1 cellular context compared by ENCODE assay signal in the genomic region with DNA sequence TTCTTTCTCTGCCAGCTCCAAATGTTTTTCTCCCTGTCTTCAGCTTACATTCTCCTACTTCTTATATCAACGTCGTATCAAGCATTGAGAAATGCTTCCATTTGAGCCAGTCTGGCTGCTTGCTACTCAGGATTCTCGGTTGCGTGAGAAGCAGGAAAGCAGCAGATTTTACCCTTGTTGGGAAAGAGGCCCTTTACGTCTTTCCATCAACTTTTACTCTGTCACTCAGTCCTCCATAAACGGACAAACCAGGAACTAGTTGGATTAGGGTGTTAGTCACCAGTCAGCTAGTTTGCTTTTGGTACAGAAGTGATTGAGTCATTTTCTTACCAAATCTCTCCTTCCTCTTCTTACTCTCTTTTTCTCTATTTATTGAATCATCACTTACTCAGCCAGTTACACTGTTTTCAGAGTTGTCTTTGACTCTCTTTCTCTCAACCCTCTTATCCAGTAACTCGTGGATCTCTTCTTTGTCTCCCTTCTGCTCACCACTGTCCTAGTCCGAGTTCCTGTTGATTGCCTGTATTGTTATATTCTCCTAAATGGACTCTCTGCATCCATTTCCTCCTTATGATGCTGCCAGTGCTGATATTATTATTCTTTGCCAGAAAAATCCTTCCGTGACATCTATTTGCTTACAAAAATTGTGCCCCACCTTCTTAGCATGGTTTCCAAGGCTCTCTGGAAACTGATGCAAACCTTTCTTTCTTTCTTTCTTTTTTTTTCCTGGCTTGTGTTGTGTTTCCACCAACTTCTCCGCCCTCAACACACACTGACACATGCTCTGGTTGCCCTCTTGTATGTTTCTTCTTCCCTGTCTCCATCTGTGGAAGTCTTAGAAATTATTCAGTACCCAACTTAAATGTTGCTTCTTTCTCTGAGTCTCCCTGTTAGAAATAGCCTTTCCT.
TF ChIP-seq lines count a peak whose summit lies in the region.

No MANE protein-coding gene starts in this region.

TF ChIP-seq in SK-N-SH treated with all-trans-retinoic acid at 6 μM for 48 hours, 23 proteins besides CTCF, POLR2A, EP300 and RAD21 (continued from another document):
- TF ChIP-seq, protein P1, sequence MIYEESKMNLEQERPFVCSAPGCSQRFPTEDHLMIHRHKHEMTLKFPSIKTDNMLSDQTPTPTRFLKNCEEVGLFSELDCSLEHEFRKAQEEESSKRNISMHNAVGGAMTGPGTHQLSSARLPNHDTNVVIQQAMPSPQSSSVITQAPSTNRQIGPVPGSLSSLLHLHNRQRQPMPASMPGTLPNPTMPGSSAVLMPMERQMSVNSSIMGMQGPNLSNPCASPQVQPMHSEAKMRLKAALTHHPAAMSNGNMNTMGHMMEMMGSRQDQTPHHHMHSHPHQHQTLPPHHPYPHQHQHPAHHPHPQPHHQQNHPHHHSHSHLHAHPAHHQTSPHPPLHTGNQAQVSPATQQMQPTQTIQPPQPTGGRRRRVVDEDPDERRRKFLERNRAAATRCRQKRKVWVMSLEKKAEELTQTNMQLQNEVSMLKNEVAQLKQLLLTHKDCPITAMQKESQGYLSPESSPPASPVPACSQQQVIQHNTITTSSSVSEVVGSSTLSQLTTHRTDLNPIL (CRISPR knock-in tag; IDR thresholded peaks at IDR 0.05; ENCODE audit: low read depth) = no peak
- TF ChIP-seq, protein P2, sequence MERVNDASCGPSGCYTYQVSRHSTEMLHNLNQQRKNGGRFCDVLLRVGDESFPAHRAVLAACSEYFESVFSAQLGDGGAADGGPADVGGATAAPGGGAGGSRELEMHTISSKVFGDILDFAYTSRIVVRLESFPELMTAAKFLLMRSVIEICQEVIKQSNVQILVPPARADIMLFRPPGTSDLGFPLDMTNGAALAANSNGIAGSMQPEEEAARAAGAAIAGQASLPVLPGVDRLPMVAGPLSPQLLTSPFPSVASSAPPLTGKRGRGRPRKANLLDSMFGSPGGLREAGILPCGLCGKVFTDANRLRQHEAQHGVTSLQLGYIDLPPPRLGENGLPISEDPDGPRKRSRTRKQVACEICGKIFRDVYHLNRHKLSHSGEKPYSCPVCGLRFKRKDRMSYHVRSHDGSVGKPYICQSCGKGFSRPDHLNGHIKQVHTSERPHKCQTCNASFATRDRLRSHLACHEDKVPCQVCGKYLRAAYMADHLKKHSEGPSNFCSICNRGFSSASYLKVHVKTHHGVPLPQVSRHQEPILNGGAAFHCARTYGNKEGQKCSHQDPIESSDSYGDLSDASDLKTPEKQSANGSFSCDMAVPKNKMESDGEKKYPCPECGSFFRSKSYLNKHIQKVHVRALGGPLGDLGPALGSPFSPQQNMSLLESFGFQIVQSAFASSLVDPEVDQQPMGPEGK (CRISPR knock-in tag; IDR thresholded peaks at IDR 0.05; ENCODE audit: borderline replicate concordance) = no peak
- TF ChIP-seq ZNF8 (CRISPR knock-in tag; IDR thresholded peaks at IDR 0.05) (no peak), ZNF70 (CRISPR knock-in tag; IDR thresholded peaks at IDR 0.05) (no peak)
TF ChIP-seq in SK-N-SH treated with all-trans-retinoic acid at 6 μM for 48 hours: peak in this region for 0.
